ENCODE assay signal across 8 cellular contexts in the genomic region with DNA sequence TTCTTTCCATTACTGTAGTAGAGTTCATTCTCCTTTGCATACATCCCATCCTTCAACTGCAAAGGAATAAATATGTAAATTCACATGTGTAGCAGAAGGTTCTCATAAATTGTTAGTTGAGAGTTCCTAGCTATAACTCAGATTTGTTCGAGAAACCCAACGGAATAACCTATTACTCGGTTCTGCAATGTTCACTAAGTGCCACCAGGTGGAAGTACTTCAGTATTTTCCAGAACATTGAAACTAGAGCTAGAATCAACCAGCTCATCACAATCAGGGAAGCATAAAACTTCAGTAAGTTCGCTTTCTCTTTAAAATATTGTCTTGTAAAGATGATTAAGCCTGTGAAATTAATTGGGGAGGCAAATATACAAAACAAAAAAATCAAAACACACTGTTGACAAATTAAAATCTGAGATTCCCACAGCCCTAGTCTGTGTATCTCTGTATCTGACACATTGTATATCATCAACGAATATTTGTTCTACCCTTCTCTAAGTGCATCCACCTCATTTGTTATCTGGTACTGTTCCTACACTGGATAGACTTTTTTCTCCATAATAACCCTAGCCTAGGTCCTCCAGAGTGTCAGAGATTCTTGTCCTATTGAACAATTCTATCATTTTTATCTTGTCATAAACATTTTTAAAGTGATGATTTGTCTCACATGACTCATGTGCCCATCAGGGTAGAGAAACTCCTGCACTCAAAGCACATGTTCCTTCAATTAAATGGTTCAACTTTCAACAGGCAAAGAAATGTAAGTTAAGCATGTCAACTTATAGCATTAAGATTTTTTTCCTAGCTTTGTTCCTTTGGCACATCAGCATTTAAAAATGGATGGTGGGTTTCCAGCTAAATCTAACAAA. TPM values are rescaled to one million over a fixed set of nuclear protein-coding genes. Genes with fewer than 3 reads are reported as not detected.
DNase-seq lines count a peak whose midpoint lies in the region; ATAC-seq and TF ChIP-seq lines count a peak whose summit lies in the region.

No MANE protein-coding gene starts in this region.

- DNase-seq in AG04450 (ENCODE audit: low read depth, low spot score): peak; percentile 23
- peak; percentile 2 for DNase-seq in NOMO-1 treated with dmso at 0.1 percent for 144 hours (lab: John Stamatoyannopoulos, UW; ENCODE audit: unreplicated experiment)
- DNase-seq in endodermal cell: no peak
- DNase-seq in middle frontal gyrus (ENCODE audit: extremely low spot score, low spot score): peak; percentile 49
- DNase-seq in ecto neural progenitor cell (ENCODE audit: low spot score): no peak
- DNase-seq in NCI-H446 treated with DMSO at 0.1 percent for 48 hours (lab: John Stamatoyannopoulos, UW): no peak

- TF ChIP-seq CTCF in AG04450 (IDR thresholded peaks at IDR 0.05; ENCODE audit: low read depth, low read length) (peak; percentile 72), GM12875 (IDR thresholded peaks at IDR 0.05; ENCODE audit: borderline replicate concordance, insufficient read depth, low read depth, low read length) (peak; percentile 46; the same call in 1 of the 2 replicates), endodermal cell (conservative IDR thresholded peaks at IDR 0.05) (peak; percentile 82)

- peaks cover 4% of the 10 kb centered on the region for H3K4me1 ChIP-seq in endodermal cell (ENCODE audit: control insufficient read depth, insufficient read depth, low read length)

- WGBS in endodermal cell (ENCODE audit: insufficient coverage in 1 of 2, insufficient read length in 1 of 2), 2 experiments: 32 to 41% methylated on average over 4 of the region's 5 CpGs

- peaks cover 20% of the 10 kb centered on the region for H3K4me1 Mint-ChIP-seq in endodermal cell

- no peak overlapping the region for H3K9ac ChIP-seq in endodermal cell (ENCODE audit: extremely low read depth, low read length, poor library complexity, severe bottlenecking)

- H3K27me3 Mint-ChIP-seq in endodermal cell (ENCODE audit: insufficient read depth): peaks cover 14% of the 10 kb centered on the region

- CTCF ChIA-PET in AG04450 (lab: Charles Lee): interaction anchor here (0.5 to 8.2 kb wide), 54 partner anchors 8 to 1059 kb away, joined by 3 to 234 read pairs (median 4); partner anchors contain the start of genes FMO1, FMO2 and FMO4

- H3K27ac ChIP-seq in AG04450 (ENCODE audit: low read depth, low read length): no peak overlapping the region
- H3K27ac ChIP-seq in endodermal cell (ENCODE audit: low read depth, low read length): no peak overlapping the region

- H3K27me3 ChIP-seq in AG04450 (ENCODE audit: control insufficient read depth, insufficient read depth, low read length): no peaks in the 10 kb centered on the region
- peaks cover 10% of the 10 kb centered on the region for H3K27me3 ChIP-seq in endodermal cell (ENCODE audit: control insufficient read depth, insufficient read depth, low read length, poor library complexity, severe bottlenecking)

- H3K9me3 ChIP-seq in AG04450 (ENCODE audit: control insufficient read depth, insufficient read depth, low read length): no peaks in the 10 kb centered on the region
- H3K9me3 ChIP-seq in endodermal cell (ENCODE audit: control insufficient read depth, low read length): no peaks in the 10 kb centered on the region

- H3K9me3 Mint-ChIP-seq in endodermal cell: no peaks in the 10 kb centered on the region

- H3K4me3 ChIP-seq in AG04450 (ENCODE audit: low read depth, low read length) (no peak overlapping the region), GM12875 (ENCODE audit: low read depth, low read length) (no peak overlapping the region), endodermal cell (ENCODE audit: low read length) (no peak overlapping the region)

- ATAC-seq in HG03095 (IDR thresholded peaks at IDR 0.05; ENCODE audit: unreplicated experiment): peak; percentile 73

- no peaks in the 10 kb centered on the region for H3K36me3 ChIP-seq in endodermal cell (ENCODE audit: control insufficient read depth, insufficient read depth, low read length)

- no peak overlapping the region for H3K4me3 Mint-ChIP-seq in endodermal cell

- H3K36me3 Mint-ChIP-seq in endodermal cell (ENCODE audit: low read depth): no peaks in the 10 kb centered on the region

- H3K27ac Mint-ChIP-seq in endodermal cell: no peak overlapping the region

- POLR2A ChIA-PET in AG04450 (lab: Yijun Ruan, JAX): interaction anchor here (0.6 to 0.7 kb wide), 2 partner anchors 156 to 831 kb away, joined by 3 read pairs; no protein-coding TSS in a partner anchor

RNA-seq across cellular contexts. Expression of gene MROH9, which starts 31.9 kb away (rescaled TPM):
- polyA plus RNA-seq in AG04450 (2011; rRNA removed): not detected in 2 replicates
- not detected in 2 replicates for polyA minus RNA-seq in AG04450 (2011; rRNA and poly(A)+ RNA removed)
- total RNA-seq in endodermal cell: not detected
- polyA plus RNA-seq in endodermal cell (2013, experiment 1 of 2): not detected
- polyA plus RNA-seq in endodermal cell (2013, experiment 2 of 2): not detected

Comparison
In these comparisons a context has a peak if more than half of its experiments do, and no peak if none do; other contexts are left out.
1. DNase-seq: peak in AG04450 (single experiment), NOMO-1 treated with dmso at 0.1 percent for 144 hours (single experiment) and middle frontal gyrus (single experiment); none in endodermal cell (single experiment), ecto neural progenitor cell (single experiment) and NCI-H446 treated with DMSO at 0.1 percent for 48 hours (single experiment).
2. Peak in every context shown above with its lines, with median percentiles within 50 percentile points of each other: CTCF ChIP-seq.